1 cellular context compared by ENCODE assay signal in genomic region chr1:10897981-10898728, GRCh38.
TF ChIP-seq lines count a peak whose summit lies in the region.

No MANE protein-coding gene starts in this region.

TF ChIP-seq in GM23338, 12 proteins besides CTCF, POLR2A, EP300 and RAD21 (continued from another document):
- TF ChIP-seq ZNF462 (CRISPR knock-in tag; IDR thresholded peaks at IDR 0.05): no peak
- no peak for TF ChIP-seq JUNB (IDR thresholded peaks at IDR 0.05; ENCODE audit: unreplicated experiment)
- TF ChIP-seq ETS1 (IDR thresholded peaks at IDR 0.05): no peak
